ENCODE assay signal across 23 cellular contexts in the genomic region with DNA sequence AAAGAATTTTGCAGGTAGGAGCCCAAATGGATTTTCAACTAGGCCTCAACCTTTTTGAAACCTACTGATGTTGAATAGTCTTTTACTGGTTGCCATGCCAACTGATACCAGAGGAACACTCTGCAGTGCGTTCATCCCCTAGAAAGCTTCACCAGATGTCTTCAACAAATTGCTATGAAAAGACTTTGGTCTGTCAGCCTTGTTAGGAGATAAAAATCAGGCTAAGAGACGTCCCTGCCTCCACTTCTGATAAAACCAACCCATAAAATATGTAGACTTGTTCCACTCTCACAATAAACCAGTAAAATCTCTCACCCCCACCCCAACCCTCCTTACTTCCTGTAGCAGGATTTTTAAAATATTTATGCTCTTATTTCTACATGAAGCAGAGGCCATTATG.
DNase-seq lines count a peak whose midpoint lies in the region; ATAC-seq and TF ChIP-seq lines count a peak whose summit lies in the region.
"Had no signal": no experiment of that assay in that cellular context is flagged by ENCODE, and none has a peak within 500 bp of the region (broad histone marks: within the 10 kb centered on the region; RNA-seq: fewer than 3 reads in every experiment).

No MANE protein-coding gene starts in this region.

- POLR2A ChIA-PET in PC-3 (lab: Charles Lee; ENCODE audit: unreplicated experiment) = no interaction called here

- H3K9me2 ChIP-seq in GM23338 (ENCODE audit: insufficient read depth) (no peaks in the 10 kb centered on the region; the same call in 1 of the 2 replicates), PC-3 (replicated peaks; ENCODE audit: low read length) (no peaks in the 10 kb centered on the region), neural cell (ENCODE audit: insufficient read depth, low read length) (no peaks in the 10 kb centered on the region)

- peaks cover 9% of the 10 kb centered on the region for H3K4me1 ChIP-seq in GM23338 (ENCODE audit: insufficient read depth)
- H3K4me1 ChIP-seq in PC-3 (ENCODE audit: insufficient read depth, low read length) = peaks cover 42% of the 10 kb centered on the region
- H3K4me1 ChIP-seq: adrenal gland, thyroid gland had no signal

- H2AFZ ChIP-seq in GM23338 (peak overlapping the region; percentile 34; the same call in 1 of the 2 replicates), PC-3 (ENCODE audit: low read length) (peak overlapping the region; percentile 59), neural cell (ENCODE audit: low read depth, low read length) (peak overlapping the region; percentile 24)

- CTCF ChIA-PET in PC-3 (lab: Charles Lee) = no interaction called here

- H3K27me3 ChIP-seq in GM23338 (ENCODE audit: insufficient read depth) (no peaks in the 10 kb centered on the region), PC-3 (ENCODE audit: low read length) (no peaks in the 10 kb centered on the region), neural cell (ENCODE audit: insufficient read depth, low read depth, low read length) (no peaks in the 10 kb centered on the region)
- H3K27me3 ChIP-seq: adrenal gland, thyroid gland had no signal

- no peaks in the 10 kb centered on the region; the same call in 2 of the 3 replicates for H3K9me3 Mint-ChIP-seq in GM23338
- H3K9me3 Mint-ChIP-seq: nephron progenitor cell; T-helper 1 cell treated with Interleukin-12 subunit alpha and Interleukin-12 subunit beta and Interleukin-4 antibody, amounts not matched to agents 30 μg/mL and 1 μg/mL, for 36 hours had no signal

- TF ChIP-seq CTCF in GM23338 (conservative IDR thresholded peaks at IDR 0.05; ENCODE audit: low read depth in 2 of 2) (no peak), PC-3 (conservative IDR thresholded peaks at IDR 0.05; ENCODE audit: low read depth, low read length) (no peak), neural cell (IDR thresholded peaks at IDR 0.05; ENCODE audit: poor library complexity, severe bottlenecking) (no peak)

- peak; percentile 40 for TF ChIP-seq RAD21 in neural cell (conservative IDR thresholded peaks at IDR 0.05)

- no peak overlapping the region for H3K4me3 Mint-ChIP-seq in GM23338
- H3K4me3 Mint-ChIP-seq: CD8-positive, alpha-beta T cell; nephron progenitor cell; T-helper 1 cell treated with Interleukin-12 subunit alpha and Interleukin-12 subunit beta and Interleukin-4 antibody, amounts not matched to agents 30 μg/mL and 1 μg/mL, for 36 hours had no signal

- H3K36me3 Mint-ChIP-seq in GM23338 (ENCODE audit: low read depth) = no peaks in the 10 kb centered on the region; the same call in 2 of the 3 replicates
- H3K36me3 Mint-ChIP-seq: CD8-positive, alpha-beta T cell had no signal

- no peaks in the 10 kb centered on the region for H3K36me3 ChIP-seq in GM23338 (ENCODE audit: insufficient read depth)
- no peaks in the 10 kb centered on the region for H3K36me3 ChIP-seq in PC-3 (ENCODE audit: low read depth, low read length)
- H3K36me3 ChIP-seq in neural cell (ENCODE audit: insufficient read depth, low read length) = no peaks in the 10 kb centered on the region
- H3K36me3 ChIP-seq: adrenal gland, prostate gland, thyroid gland had no signal

- peaks cover 4% of the 10 kb centered on the region; the same call in 1 of the 2 replicates for H3F3A ChIP-seq in GM23338 (replicated peaks; ENCODE audit: low read depth)
- peaks cover 3% of the 10 kb centered on the region for H3F3A ChIP-seq in PC-3 (ENCODE audit: low read length, unreplicated experiment)
- no peaks in the 10 kb centered on the region for H3F3A ChIP-seq in neural cell (ENCODE audit: insufficient read depth, low read length, poor library complexity, severe bottlenecking)

- H3K79me2 ChIP-seq in GM23338 (replicated peaks; ENCODE audit: insufficient read depth) (no peaks in the 10 kb centered on the region), PC-3 (ENCODE audit: low read length) (no peaks in the 10 kb centered on the region), neural cell (replicated peaks; ENCODE audit: insufficient read depth, low read length) (no peaks in the 10 kb centered on the region)

- H3K9ac ChIP-seq in PC-3 (ENCODE audit: low read length) = no peak overlapping the region
- H3K9ac ChIP-seq in neural cell (ENCODE audit: low read length) = peak overlapping the region; percentile 36

- H3K27ac Mint-ChIP-seq in GM23338 = peak overlapping the region; percentile 90
- H3K27ac Mint-ChIP-seq: CD8-positive, alpha-beta T cell; nephron progenitor cell; T-helper 1 cell treated with Interleukin-12 subunit alpha and Interleukin-12 subunit beta and Interleukin-4 antibody, amounts not matched to agents 30 μg/mL and 1 μg/mL, for 36 hours had no signal

- H3K27ac ChIP-seq in GM23338 (ENCODE audit: low read depth) (no peak overlapping the region; the same call in 1 of the 2 replicates), PC-3 (ENCODE audit: low read length) (peak overlapping the region; percentile 76), epithelial cell of prostate (peak overlapping the region; percentile 95), neural cell (ENCODE audit: low read length) (peak overlapping the region; percentile 88)
- H3K27ac ChIP-seq: adrenal gland, prostate gland, thyroid gland had no signal

- intact Hi-C loops in PC-3 (cut with micrococcal nuclease) = loop anchor here (10.0 kb wide), 2 partner anchors 77 to 427 kb away; a partner anchor contains a TSS

- peaks cover 4% of the 10 kb centered on the region for H3K4me1 Mint-ChIP-seq in GM23338

- H4K20me1 ChIP-seq in GM23338 (replicated peaks; ENCODE audit: insufficient read depth) (no peaks in the 10 kb centered on the region), PC-3 (ENCODE audit: low read length) (no peaks in the 10 kb centered on the region), neural cell (ENCODE audit: insufficient read depth) (no peaks in the 10 kb centered on the region)

- H3K27me3 Mint-ChIP-seq in GM23338 (ENCODE audit: insufficient read depth, low read depth, poor library complexity) = no peaks in the 10 kb centered on the region

- ATAC-seq in GM23338 (no peak), PC-3 (no peak), GM21825 (IDR thresholded peaks at IDR 0.05; ENCODE audit: unreplicated experiment) (no peak)
- ATAC-seq: CD8-positive, alpha-beta T cell had no signal

- peak; percentile 78 for TF ChIP-seq EP300 in neural cell (conservative IDR thresholded peaks at IDR 0.05; ENCODE audit: poor library complexity, severe bottlenecking)

- H3K9me3 ChIP-seq in PC-3 (ENCODE audit: low read length) (no peaks in the 10 kb centered on the region), neural cell (ENCODE audit: low read length) (no peaks in the 10 kb centered on the region)
- H3K9me3 ChIP-seq: adrenal gland, prostate gland, thyroid gland had no signal

- H3K4me2 ChIP-seq in GM23338 (no peak overlapping the region), PC-3 (ENCODE audit: low read length) (peak overlapping the region; percentile 10; the same call in 1 of the 2 replicates), neural cell (ENCODE audit: low read length) (peak overlapping the region; percentile 50)

- H3K4me3 ChIP-seq in GM23338 (no peak overlapping the region), PC-3 (ENCODE audit: low read length) (no peak overlapping the region), neural cell (ENCODE audit: low read length) (peak overlapping the region; percentile 22)
- H3K4me3 ChIP-seq: adrenal gland, prostate gland, thyroid gland had no signal

- BruUV-seq in PC-3 (replicated peaks; lab: Mats Ljungman, UMichigan) = no TSS peak

- DNase-seq in GM23338 (ENCODE audit: low spot score) (peak; percentile 14), PC-3 (peak; percentile 6), epithelial cell of prostate (ENCODE audit: low read depth, low spot score) (no peak), hepatic stellate cell (ENCODE audit: low spot score) (no peak)
- no peak for DNase-seq in activated CD4-positive, alpha-beta T cell treated with anti-CD3 and anti-CD28 coated beads, Interleukin-2, amount 50 U/mL, for 48 hours
- DNase-seq: activated gamma-delta T cell; adrenal gland; CD8-positive, alpha-beta T cell; cortex of kidney; DMS79; H7; Karpas-422; midbrain; NCI-H2171 treated with DMSO at 0.1 percent for 48 hours; NCI-H748 treated with DMSO at 0.1 percent for 48 hours; nephron progenitor cell; SIG-M5; stimulated activated naive CD4-positive, alpha-beta T cell treated with Interleukin-2 at 50 U/mL for 16 hours; thyroid gland had no signal

TF ChIP-seq in GM23338, 12 proteins besides CTCF, POLR2A, EP300 and RAD21:
- TF ChIP-seq EZH2phosphoT487 (IDR thresholded peaks at IDR 0.05; ENCODE audit: unreplicated experiment) = no peak

TF ChIP-seq in neural cell, 6 proteins besides CTCF, POLR2A, EP300 and RAD21:
- TF ChIP-seq SMC3 (conservative IDR thresholded peaks at IDR 0.05; ENCODE audit: poor library complexity) (no peak), MXI1 (conservative IDR thresholded peaks at IDR 0.05; ENCODE audit: poor library complexity, severe bottlenecking) (no peak), EZH2 (IDR thresholded peaks at IDR 0.05; ENCODE audit: borderline replicate concordance, insufficient read depth, low read length, poor library complexity, severe bottlenecking) (no peak), TAF1 (IDR thresholded peaks at IDR 0.05; ENCODE audit: low read depth) (no peak), POLR2AphosphoS5 (IDR thresholded peaks at IDR 0.05) (no peak)
- TF ChIP-seq, protein P1, sequence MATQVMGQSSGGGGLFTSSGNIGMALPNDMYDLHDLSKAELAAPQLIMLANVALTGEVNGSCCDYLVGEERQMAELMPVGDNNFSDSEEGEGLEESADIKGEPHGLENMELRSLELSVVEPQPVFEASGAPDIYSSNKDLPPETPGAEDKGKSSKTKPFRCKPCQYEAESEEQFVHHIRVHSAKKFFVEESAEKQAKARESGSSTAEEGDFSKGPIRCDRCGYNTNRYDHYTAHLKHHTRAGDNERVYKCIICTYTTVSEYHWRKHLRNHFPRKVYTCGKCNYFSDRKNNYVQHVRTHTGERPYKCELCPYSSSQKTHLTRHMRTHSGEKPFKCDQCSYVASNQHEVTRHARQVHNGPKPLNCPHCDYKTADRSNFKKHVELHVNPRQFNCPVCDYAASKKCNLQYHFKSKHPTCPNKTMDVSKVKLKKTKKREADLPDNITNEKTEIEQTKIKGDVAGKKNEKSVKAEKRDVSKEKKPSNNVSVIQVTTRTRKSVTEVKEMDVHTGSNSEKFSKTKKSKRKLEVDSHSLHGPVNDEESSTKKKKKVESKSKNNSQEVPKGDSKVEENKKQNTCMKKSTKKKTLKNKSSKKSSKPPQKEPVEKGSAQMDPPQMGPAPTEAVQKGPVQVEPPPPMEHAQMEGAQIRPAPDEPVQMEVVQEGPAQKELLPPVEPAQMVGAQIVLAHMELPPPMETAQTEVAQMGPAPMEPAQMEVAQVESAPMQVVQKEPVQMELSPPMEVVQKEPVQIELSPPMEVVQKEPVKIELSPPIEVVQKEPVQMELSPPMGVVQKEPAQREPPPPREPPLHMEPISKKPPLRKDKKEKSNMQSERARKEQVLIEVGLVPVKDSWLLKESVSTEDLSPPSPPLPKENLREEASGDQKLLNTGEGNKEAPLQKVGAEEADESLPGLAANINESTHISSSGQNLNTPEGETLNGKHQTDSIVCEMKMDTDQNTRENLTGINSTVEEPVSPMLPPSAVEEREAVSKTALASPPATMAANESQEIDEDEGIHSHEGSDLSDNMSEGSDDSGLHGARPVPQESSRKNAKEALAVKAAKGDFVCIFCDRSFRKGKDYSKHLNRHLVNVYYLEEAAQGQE (IDR thresholded peaks at IDR 0.05; ENCODE audit: borderline replicate concordance) = peak; percentile 69

Comparison
In these comparisons a context has a peak if more than half of its experiments do, and no peak if none do; other contexts are left out.
1. DNase-seq: peak in GM23338 (single experiment) and PC-3 (single experiment); none in epithelial cell of prostate (single experiment), activated CD4-positive, alpha-beta T cell treated with anti-CD3 and anti-CD28 coated beads, Interleukin-2, amount 50 U/mL, for 48 hours (0 of 2) and hepatic stellate cell (single experiment).
2. Peak in every context shown above with its lines, with median percentiles within 50 percentile points of each other: H2AFZ ChIP-seq.